Comparison of ENCODE assay signal across 8 cellular contexts in the genomic region with DNA sequence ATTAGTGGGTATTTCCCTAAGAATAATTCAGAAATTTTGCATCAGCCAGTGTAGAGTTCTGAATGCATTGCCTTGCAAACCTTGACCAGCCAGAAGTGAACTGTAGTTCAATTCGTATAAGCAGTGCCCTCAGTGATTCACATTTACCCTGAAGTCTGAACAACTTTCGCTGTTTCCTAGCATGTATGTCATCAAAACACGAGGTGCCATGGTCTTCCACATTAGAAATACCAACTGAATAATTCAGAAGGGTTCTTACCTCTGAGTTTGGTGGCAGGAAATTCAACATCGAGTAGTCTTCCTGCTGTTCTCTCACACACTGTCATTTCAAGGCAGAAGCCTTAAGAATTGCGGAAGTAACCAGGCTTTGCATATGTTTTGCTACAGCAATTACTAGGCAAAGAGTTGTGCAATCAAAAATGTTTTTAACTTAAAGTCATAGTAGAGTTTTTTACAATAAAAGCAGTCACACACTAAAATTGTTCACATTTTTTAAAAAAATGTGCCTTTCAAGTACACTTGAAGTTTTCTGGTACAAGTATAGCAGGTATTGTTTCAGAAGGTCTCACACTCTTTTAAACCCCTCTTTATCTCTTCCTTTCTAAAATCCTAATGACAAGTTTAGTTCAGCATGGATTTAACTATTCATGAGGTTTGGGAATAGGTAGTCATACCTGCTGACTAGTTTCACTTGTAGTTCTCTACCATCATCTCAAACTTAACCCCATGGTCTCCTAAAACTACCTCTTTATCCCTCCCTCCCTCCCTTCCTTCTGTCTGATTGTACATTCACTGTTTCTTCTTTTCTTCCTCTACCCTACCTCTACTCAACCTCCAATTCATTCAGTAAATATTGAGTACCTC.
A peak's percentile ranks its signal among the peaks of the same experiment; 100 is the strongest.
DNase-seq lines count a peak whose midpoint lies in the region; ATAC-seq and TF ChIP-seq lines count a peak whose summit lies in the region.

No MANE protein-coding gene starts in this region.

- H3K27me3 Mint-ChIP-seq in WTC11 (ENCODE audit: low read depth): no peaks in the 10 kb centered on the region

- TF ChIP-seq CTCF in WTC11 (IDR thresholded peaks at IDR 0.05): no peak

- 0 out of 2 replicates have a peak, but pooled peaks cover 8% of the 10 kb centered on the region for H3K4me1 ChIP-seq in BLaER1
- H3K4me1 ChIP-seq in muscle layer of duodenum (ENCODE audit: control insufficient read depth in 1 of 2, insufficient read depth in 2 of 2, low read length in 2 of 2): no peaks in the 10 kb centered on the region

- H3K4me2 ChIP-seq in BLaER1: 0 out of 2 replicates have a peak overlapping the region, but pooled peaks have one; percentile 6

- no peak overlapping the region for H3K4me3 ChIP-seq in BLaER1
- H3K4me3 ChIP-seq in muscle layer of duodenum (ENCODE audit: low read depth in 1 of 2, low read length in 2 of 2): peak overlapping the region in 1 of 2 donors; percentile 2

- POLR2A ChIA-PET in WTC11 (lab: Charles Lee): no interaction called here

- H3K27ac ChIP-seq in BLaER1: no peak overlapping the region
- peak overlapping the region; percentile 35 for H3K27ac ChIP-seq in muscle layer of duodenum (ENCODE audit: low read length)

- peaks cover 6% of the 10 kb centered on the region; the same call in 1 of the 2 replicates for H3K36me3 Mint-ChIP-seq in WTC11

- no peak overlapping the region for H3K9ac ChIP-seq in BLaER1

- H3K4me1 Mint-ChIP-seq in WTC11: peaks cover 14% of the 10 kb centered on the region

- CTCF ChIA-PET in WTC11 (lab: Charles Lee): no interaction called here

- H3K36me3 ChIP-seq in BLaER1: peaks cover 27% of the 10 kb centered on the region
- H3K36me3 ChIP-seq in muscle layer of duodenum (ENCODE audit: control insufficient read depth in 1 of 2, insufficient read depth in 2 of 2, low read length in 2 of 2): peaks cover 21 to 33% of the 10 kb centered on the region in 2 donors

- ATAC-seq in GM19023 (IDR thresholded peaks at IDR 0.05; ENCODE audit: unreplicated experiment): peak; percentile 99
- ATAC-seq in HG03095 (IDR thresholded peaks at IDR 0.05; ENCODE audit: unreplicated experiment): peak; percentile 96
- ATAC-seq in WTC11: no peak; the same call in 1 of the 2 replicates

- H3K9me3 Mint-ChIP-seq in WTC11: no peaks in the 10 kb centered on the region

- no peak overlapping the region for H3K4me3 Mint-ChIP-seq in WTC11

- DNase-seq in WTC11 (ENCODE audit: low spot score) (no peak), activated gamma-delta T cell (lab: John Stamatoyannopoulos, UW) (no peak)
- DNase-seq in stimulated activated naive CD4-positive, alpha-beta T cell treated with Interleukin-2 at 50 U/mL for 16 hours (lab: John Stamatoyannopoulos, UW): no peak
- no peak for DNase-seq in effector CD8-positive, alpha-beta T cell (lab: John Stamatoyannopoulos, UW)

- H3K9me3 ChIP-seq in BLaER1 (no peaks in the 10 kb centered on the region), muscle layer of duodenum (ENCODE audit: control insufficient read depth in 1 of 2, low read length in 2 of 2) (no peaks in the 10 kb centered on the region)

- peak overlapping the region; percentile 71 for H3K27ac Mint-ChIP-seq in WTC11

- H3K27me3 ChIP-seq in BLaER1 (no peaks in the 10 kb centered on the region), muscle layer of duodenum (ENCODE audit: low read depth, low read length) (no peaks in the 10 kb centered on the region)

- no peaks in the 10 kb centered on the region for H4K20me1 ChIP-seq in BLaER1

TF ChIP-seq in WTC11, 78 proteins besides CTCF, POLR2A, EP300 and RAD21:
- TF ChIP-seq, protein P1, sequence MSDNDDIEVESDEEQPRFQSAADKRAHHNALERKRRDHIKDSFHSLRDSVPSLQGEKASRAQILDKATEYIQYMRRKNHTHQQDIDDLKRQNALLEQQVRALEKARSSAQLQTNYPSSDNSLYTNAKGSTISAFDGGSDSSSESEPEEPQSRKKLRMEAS (CRISPR knock-in tag; IDR thresholded peaks at IDR 0.05): no peak
- TF ChIP-seq, protein P2, sequence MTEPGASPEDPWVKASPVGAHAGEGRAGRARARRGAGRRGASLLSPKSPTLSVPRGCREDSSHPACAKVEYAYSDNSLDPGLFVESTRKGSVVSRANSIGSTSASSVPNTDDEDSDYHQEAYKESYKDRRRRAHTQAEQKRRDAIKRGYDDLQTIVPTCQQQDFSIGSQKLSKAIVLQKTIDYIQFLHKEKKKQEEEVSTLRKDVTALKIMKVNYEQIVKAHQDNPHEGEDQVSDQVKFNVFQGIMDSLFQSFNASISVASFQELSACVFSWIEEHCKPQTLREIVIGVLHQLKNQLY (CRISPR knock-in tag; IDR thresholded peaks at IDR 0.05): no peak
- TF ChIP-seq NFATC4 (CRISPR knock-in tag; IDR thresholded peaks at IDR 0.05): no peak
- no peak for TF ChIP-seq RORB (CRISPR knock-in tag; IDR thresholded peaks at IDR 0.05)
- TF ChIP-seq SMAD4 (CRISPR knock-in tag; IDR thresholded peaks at IDR 0.05): no peak
- TF ChIP-seq, protein P3, sequence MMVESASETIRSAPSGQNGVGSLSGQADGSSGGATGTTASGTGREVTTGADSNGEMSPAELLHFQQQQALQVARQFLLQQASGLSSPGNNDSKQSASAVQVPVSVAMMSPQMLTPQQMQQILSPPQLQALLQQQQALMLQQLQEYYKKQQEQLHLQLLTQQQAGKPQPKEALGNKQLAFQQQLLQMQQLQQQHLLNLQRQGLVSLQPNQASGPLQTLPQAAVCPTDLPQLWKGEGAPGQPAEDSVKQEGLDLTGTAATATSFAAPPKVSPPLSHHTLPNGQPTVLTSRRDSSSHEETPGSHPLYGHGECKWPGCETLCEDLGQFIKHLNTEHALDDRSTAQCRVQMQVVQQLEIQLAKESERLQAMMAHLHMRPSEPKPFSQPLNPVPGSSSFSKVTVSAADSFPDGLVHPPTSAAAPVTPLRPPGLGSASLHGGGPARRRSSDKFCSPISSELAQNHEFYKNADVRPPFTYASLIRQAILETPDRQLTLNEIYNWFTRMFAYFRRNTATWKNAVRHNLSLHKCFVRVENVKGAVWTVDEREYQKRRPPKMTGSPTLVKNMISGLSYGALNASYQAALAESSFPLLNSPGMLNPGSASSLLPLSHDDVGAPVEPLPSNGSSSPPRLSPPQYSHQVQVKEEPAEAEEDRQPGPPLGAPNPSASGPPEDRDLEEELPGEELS (CRISPR knock-in tag; IDR thresholded peaks at IDR 0.05): no peak
- TF ChIP-seq ATF1 (CRISPR knock-in tag; IDR thresholded peaks at IDR 0.05): no peak
- TF ChIP-seq, protein P4, sequence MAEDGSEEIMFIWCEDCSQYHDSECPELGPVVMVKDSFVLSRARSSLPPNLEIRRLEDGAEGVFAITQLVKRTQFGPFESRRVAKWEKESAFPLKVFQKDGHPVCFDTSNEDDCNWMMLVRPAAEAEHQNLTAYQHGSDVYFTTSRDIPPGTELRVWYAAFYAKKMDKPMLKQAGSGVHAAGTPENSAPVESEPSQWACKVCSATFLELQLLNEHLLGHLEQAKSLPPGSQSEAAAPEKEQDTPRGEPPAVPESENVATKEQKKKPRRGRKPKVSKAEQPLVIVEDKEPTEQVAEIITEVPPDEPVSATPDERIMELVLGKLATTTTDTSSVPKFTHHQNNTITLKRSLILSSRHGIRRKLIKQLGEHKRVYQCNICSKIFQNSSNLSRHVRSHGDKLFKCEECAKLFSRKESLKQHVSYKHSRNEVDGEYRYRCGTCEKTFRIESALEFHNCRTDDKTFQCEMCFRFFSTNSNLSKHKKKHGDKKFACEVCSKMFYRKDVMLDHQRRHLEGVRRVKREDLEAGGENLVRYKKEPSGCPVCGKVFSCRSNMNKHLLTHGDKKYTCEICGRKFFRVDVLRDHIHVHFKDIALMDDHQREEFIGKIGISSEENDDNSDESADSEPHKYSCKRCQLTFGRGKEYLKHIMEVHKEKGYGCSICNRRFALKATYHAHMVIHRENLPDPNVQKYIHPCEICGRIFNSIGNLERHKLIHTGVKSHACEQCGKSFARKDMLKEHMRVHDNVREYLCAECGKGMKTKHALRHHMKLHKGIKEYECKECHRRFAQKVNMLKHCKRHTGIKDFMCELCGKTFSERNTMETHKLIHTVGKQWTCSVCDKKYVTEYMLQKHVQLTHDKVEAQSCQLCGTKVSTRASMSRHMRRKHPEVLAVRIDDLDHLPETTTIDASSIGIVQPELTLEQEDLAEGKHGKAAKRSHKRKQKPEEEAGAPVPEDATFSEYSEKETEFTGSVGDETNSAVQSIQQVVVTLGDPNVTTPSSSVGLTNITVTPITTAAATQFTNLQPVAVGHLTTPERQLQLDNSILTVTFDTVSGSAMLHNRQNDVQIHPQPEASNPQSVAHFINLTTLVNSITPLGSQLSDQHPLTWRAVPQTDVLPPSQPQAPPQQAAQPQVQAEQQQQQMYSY (CRISPR knock-in tag; IDR thresholded peaks at IDR 0.05): no peak
- no peak for TF ChIP-seq JAZF1 (CRISPR knock-in tag; IDR thresholded peaks at IDR 0.05)
- TF ChIP-seq NFYB (CRISPR knock-in tag; conservative IDR thresholded peaks at IDR 0.05; ENCODE audit: low read depth): no peak
- TF ChIP-seq, protein P5, sequence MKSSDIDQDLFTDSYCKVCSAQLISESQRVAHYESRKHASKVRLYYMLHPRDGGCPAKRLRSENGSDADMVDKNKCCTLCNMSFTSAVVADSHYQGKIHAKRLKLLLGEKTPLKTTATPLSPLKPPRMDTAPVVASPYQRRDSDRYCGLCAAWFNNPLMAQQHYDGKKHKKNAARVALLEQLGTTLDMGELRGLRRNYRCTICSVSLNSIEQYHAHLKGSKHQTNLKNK (CRISPR knock-in tag; IDR thresholded peaks at IDR 0.05): no peak
- no peak for TF ChIP-seq NR3C1 (CRISPR knock-in tag; conservative IDR thresholded peaks at IDR 0.05; ENCODE audit: low read depth)
- TF ChIP-seq, protein P6, sequence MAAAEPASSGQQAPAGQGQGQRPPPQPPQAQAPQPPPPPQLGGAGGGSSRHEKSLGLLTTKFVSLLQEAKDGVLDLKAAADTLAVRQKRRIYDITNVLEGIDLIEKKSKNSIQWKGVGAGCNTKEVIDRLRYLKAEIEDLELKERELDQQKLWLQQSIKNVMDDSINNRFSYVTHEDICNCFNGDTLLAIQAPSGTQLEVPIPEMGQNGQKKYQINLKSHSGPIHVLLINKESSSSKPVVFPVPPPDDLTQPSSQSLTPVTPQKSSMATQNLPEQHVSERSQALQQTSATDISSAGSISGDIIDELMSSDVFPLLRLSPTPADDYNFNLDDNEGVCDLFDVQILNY (CRISPR knock-in tag; IDR thresholded peaks at IDR 0.05): no peak
- TF ChIP-seq ZNF263 (CRISPR knock-in tag; IDR thresholded peaks at IDR 0.05; ENCODE audit: low read depth): no peak
- TF ChIP-seq, protein P7, sequence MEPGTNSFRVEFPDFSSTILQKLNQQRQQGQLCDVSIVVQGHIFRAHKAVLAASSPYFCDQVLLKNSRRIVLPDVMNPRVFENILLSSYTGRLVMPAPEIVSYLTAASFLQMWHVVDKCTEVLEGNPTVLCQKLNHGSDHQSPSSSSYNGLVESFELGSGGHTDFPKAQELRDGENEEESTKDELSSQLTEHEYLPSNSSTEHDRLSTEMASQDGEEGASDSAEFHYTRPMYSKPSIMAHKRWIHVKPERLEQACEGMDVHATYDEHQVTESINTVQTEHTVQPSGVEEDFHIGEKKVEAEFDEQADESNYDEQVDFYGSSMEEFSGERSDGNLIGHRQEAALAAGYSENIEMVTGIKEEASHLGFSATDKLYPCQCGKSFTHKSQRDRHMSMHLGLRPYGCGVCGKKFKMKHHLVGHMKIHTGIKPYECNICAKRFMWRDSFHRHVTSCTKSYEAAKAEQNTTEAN (CRISPR knock-in tag; IDR thresholded peaks at IDR 0.05): no peak
